Comparison of ENCODE assay signal across 8 cellular contexts in the genomic region with DNA sequence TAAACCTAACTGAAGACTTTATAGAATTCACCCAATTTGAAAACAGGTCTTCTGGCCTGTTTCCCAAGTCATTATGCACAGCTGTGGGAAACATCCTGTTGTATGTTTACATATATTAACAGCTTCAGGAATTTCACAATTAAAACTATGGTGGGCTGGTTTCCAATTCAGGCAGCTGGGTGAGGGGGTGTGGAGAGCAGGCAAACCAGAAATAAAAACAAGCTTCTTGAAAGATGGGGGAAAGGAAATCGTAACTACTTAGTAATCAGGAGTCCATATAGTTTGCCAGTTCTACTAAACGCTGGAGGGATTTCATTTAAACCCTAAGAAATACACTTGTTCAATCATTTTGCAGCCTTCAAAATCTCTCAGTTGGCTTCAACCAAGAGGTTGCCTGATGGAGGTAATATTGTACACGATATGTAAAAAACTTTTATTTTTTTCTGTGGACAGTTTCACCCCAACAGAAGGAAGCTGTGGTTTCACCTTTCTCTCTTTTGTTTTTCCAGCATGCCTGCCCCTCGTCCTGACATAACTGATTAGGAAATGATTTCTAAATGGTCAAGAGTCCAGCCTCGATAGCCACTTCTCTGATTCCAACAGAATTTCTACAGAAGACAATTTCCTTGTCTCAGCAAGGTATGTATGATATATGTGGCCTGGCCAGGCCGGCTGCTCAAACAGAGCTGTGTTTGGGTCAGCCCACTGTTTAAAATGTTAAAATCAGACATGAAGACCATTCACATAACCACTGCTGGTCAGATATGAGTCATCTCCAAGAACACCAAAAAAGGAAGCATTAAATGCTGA. TPM values are rescaled to one million over a fixed set of nuclear protein-coding genes. Genes with fewer than 3 reads are reported as not detected.
DNase-seq lines count a peak whose midpoint lies in the region; ATAC-seq and TF ChIP-seq lines count a peak whose summit lies in the region.

No MANE protein-coding gene starts in this region.

- TF ChIP-seq EP300 in ovary (IDR thresholded peaks at IDR 0.05) = no peak

- no peak for TF ChIP-seq CTCF in ovary (IDR thresholded peaks at IDR 0.05)

- intact Hi-C loops in ovary (cut with DNase I) (no loop called here), posterior cingulate gyrus (cut with DNase I) (no loop called here)

- no peak for TF ChIP-seq POLR2A in ovary (IDR thresholded peaks at IDR 0.05)

- peak; percentile 13 for DNase-seq in CD1c-positive myeloid dendritic cell (ENCODE audit: extremely low spot score)
- DNase-seq in NCI-H1105 treated with DMSO at 0.1 percent for 48 hours (lab: John Stamatoyannopoulos, UW) = peak; percentile 90
- peak; percentile 38 for DNase-seq in dedifferentiated amniotic fluid mesenchymal stem cell (ENCODE audit: extremely low spot score)
- no peak for DNase-seq in ovary
- DNase-seq in posterior cingulate gyrus = no peak
- no peak for DNase-seq in activated CD8-positive, alpha-beta memory T cell treated with anti-CD3 and anti-CD28 coated beads, Interleukin-2, amount 50 U/mL, for 48 hours

- ATAC-seq in GM21529 (IDR thresholded peaks at IDR 0.05; ENCODE audit: unreplicated experiment) (peak; percentile 67), HG03108 (IDR thresholded peaks at IDR 0.05; ENCODE audit: unreplicated experiment) (no peak)

- H3K4me1 ChIP-seq in ovary (ENCODE audit: insufficient read depth) = peaks cover 5% of the 10 kb centered on the region

- H3K9me3 ChIP-seq in ovary = no peaks in the 10 kb centered on the region

- H3K4me3 ChIP-seq in ovary = peak overlapping the region; percentile 3

- no peaks in the 10 kb centered on the region for H3K36me3 ChIP-seq in ovary

- peak overlapping the region in 1 of 2 donors; percentile 39 for H3K27ac ChIP-seq in ovary

- H3K27me3 ChIP-seq in ovary = no peaks in the 10 kb centered on the region

- WGBS in ovary, 3 donors = 2 to 3% (median 3%) methylated on average over 6 of the region's 6 CpGs

RNA-seq across cellular contexts. Expression of gene ATP8B1, which starts 22.6 kb away (rescaled TPM):
- 10 to 100 TPM in 1 of 7 donors, 1 to 10 TPM in 6; 1.4 to 13.2 (median 5.2) TPM for total RNA-seq in ovary
- polyA plus RNA-seq in ovary = 10 to 100 TPM in 1 of 2 donors, 1 to 10 TPM in 1; 2.4 to 10.2 TPM

Comparison
In these comparisons a context has a peak if more than half of its experiments do, and no peak if none do; other contexts are left out.
1. DNase-seq: peak in CD1c-positive myeloid dendritic cell (single experiment), NCI-H1105 treated with DMSO at 0.1 percent for 48 hours (single experiment) and dedifferentiated amniotic fluid mesenchymal stem cell (single experiment); none in ovary (0 of 5), posterior cingulate gyrus (0 of 10) and activated CD8-positive, alpha-beta memory T cell treated with anti-CD3 and anti-CD28 coated beads, Interleukin-2, amount 50 U/mL, for 48 hours (single experiment).